13 cellular contexts compared by ENCODE assay signal in the genomic region with DNA sequence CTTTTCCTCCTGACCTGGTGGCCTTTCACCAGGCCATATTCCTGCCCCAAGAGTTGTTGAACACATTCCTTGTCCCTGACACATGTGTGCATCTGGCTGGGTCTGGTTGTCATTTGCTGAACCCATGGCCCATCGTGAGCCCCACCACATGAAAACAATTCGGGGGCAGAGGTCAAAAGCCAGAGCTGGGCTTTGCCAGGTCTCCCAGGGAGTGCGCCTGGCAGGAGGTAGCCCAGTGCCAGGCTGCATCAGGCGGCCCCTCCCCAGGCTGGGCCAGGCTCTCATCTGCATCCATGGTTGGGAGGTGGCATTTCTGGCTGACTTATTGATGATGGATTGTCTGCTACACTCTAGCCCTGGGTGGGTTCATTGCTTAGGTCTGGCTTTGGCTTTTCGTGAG. TPM values are rescaled to one million over a fixed set of nuclear protein-coding genes. Genes with fewer than 3 reads are reported as not detected.
"Had no signal": no experiment of that assay in that cellular context is flagged by ENCODE, and none has a peak within 500 bp of the region (broad histone marks: within the 10 kb centered on the region; RNA-seq: fewer than 3 reads in every experiment).

No MANE protein-coding gene starts in this region.

- ATAC-seq: activated T-helper 17 cell treated with anti-CD3 and anti-CD28 coated beads, Interleukin-2, amount 50 U/mL, for 72 hours; gastrocnemius medialis had no signal

- H3K9me3 Mint-ChIP-seq: activated B cell treated with CpG ODN at 0.5 μM for 24 hours; activated CD4-positive, alpha-beta T cell treated with anti-CD3 and anti-CD28 coated beads, Interleukin-2, amount 10 ng/mL, durations not matched to agents 24 days and 14 days; activated naive CD4-positive, alpha-beta T cell treated with anti-CD3 and anti-CD28 coated beads for 36 hours; activated T-helper 17 cell treated with anti-CD3 and anti-CD28 coated beads, Interleukin-2, amount 50 U/mL, for 72 hours; naive B cell; T-cell had no signal

- H3K27ac Mint-ChIP-seq: activated B cell treated with CpG ODN at 0.5 μM for 24 hours; activated CD4-positive, alpha-beta T cell treated with anti-CD3 and anti-CD28 coated beads, Interleukin-2, amount 10 ng/mL, durations not matched to agents 24 days and 14 days; activated naive CD4-positive, alpha-beta T cell treated with anti-CD3 and anti-CD28 coated beads for 36 hours; activated T-helper 17 cell treated with anti-CD3 and anti-CD28 coated beads, Interleukin-2, amount 50 U/mL, for 72 hours; T-cell had no signal

- H3K4me3 ChIP-seq: coronary artery, gastrocnemius medialis, vagina had no signal

- H3K27ac ChIP-seq: coronary artery, gastrocnemius medialis, vagina had no signal

- H3K9me3 ChIP-seq: gastrocnemius medialis, vagina had no signal

- H3K27me3 ChIP-seq: gastrocnemius medialis, vagina had no signal

- H3K4me3 Mint-ChIP-seq: activated B cell treated with CpG ODN at 0.5 μM for 24 hours; activated CD4-positive, alpha-beta T cell treated with anti-CD3 and anti-CD28 coated beads, Interleukin-2, amount 10 ng/mL, durations not matched to agents 24 days and 14 days; activated naive CD4-positive, alpha-beta T cell treated with anti-CD3 and anti-CD28 coated beads for 36 hours; activated T-helper 17 cell treated with anti-CD3 and anti-CD28 coated beads, Interleukin-2, amount 50 U/mL, for 72 hours; naive B cell; T-cell had no signal

- H3K36me3 Mint-ChIP-seq: naive B cell, T-cell had no signal

- H3K4me1 Mint-ChIP-seq: activated T-helper 17 cell treated with anti-CD3 and anti-CD28 coated beads, Interleukin-2, amount 50 U/mL, for 72 hours had no signal

- H3K36me3 ChIP-seq: gastrocnemius medialis, vagina had no signal

- DNase-seq: activated B cell treated with CpG ODN at 0.5 μM for 24 hours; activated CD4-positive, alpha-beta T cell treated with anti-CD3 and anti-CD28 coated beads, Interleukin-2, amount 10 ng/mL, durations not matched to agents 24 days and 14 days; activated naive CD4-positive, alpha-beta T cell treated with anti-CD3 and anti-CD28 coated beads for 36 hours; caudate nucleus; effector CD8-positive, alpha-beta T cell; gastrocnemius medialis; naive B cell; stimulated activated CD4-positive, alpha-beta T cell treated with anti-CD3 and anti-CD28 coated beads, Interleukin-15, amount 100 ng/mL, for 24 hours; T-cell had no signal

RNA-seq across cellular contexts. Expression of gene SPSB4, which starts 30.9 kb away (rescaled TPM):
- total RNA-seq: activated B cell treated with CpG ODN at 0.5 μM for 24 hours; activated CD4-positive, alpha-beta T cell treated with anti-CD3 and anti-CD28 coated beads, Interleukin-2, amount 10 ng/mL, durations not matched to agents 24 days and 14 days; activated naive CD4-positive, alpha-beta T cell treated with anti-CD3 and anti-CD28 coated beads for 36 hours; activated T-helper 17 cell treated with anti-CD3 and anti-CD28 coated beads, Interleukin-2, amount 50 U/mL, for 72 hours; fibroblast of lung; T-cell had no signal
